13 cellular contexts compared by ENCODE assay signal in the genomic region with DNA sequence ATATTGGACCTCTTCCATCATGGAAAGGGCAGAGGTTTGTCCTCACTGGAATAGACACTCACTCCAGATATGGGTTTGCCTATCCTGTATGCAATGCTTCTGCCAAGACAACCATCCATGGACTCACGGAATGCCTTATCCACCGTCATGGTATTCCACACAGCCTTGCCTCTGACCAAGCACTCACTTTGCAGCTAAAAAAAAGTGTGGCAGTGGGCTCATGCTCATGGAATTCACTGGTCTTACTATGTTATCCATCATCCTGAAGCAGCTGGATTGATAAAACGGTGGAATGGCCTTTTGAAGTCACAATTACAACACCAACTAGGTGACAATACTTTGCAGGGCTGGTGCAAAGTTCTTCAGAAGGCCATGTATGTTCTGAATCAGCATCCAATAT. TPM values are rescaled to one million over a fixed set of nuclear protein-coding genes. Genes with fewer than 3 reads are reported as not detected.
"Had no signal": no experiment of that assay in that cellular context is flagged by ENCODE, and none has a peak within 500 bp of the region (broad histone marks: within the 10 kb centered on the region; RNA-seq: fewer than 3 reads in every experiment).

No MANE protein-coding gene starts in this region.

RNA-seq across cellular contexts. Expression of gene GOLT1A, which starts 25.6 kb away (rescaled TPM):
- total RNA-seq: left cardiac atrium, left ventricle myocardium inferior, left ventricle myocardium superior, mesenteric fat pad, mononuclear cell, myocyte had no signal
- polyA plus RNA-seq: immature natural killer cell had no signal

RNA-seq across cellular contexts. Expression of gene KISS1, which starts 43.1 kb away (rescaled TPM):
- total RNA-seq: left cardiac atrium, left ventricle myocardium inferior, left ventricle myocardium superior, lower leg skin, lower lobe of right lung, lung, mammary epithelial cell, mesenteric fat pad, mononuclear cell, mucosa of gallbladder had no signal
- polyA plus RNA-seq: immature natural killer cell, keratinocyte, mammary epithelial cell had no signal
